ENCODE assay signal across 4 cellular contexts in the genomic region with DNA sequence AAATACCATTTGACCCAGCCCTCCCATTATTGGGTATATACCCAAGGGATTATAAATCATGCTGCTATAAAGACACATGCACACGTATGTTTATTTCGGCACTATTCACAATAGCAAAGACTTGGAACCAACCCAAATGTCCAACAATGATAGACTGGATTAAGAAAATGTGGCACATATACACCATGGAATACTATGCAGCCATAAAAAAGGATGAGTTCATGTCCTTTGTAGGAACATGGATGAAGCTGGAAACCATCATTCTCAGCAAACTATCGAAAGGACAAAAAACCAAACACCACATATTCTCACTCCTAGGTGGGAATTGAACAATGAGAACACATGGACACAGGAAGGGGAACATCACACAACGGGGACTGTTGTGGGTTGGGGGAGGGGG. TPM values are rescaled to one million over a fixed set of nuclear protein-coding genes. Genes with fewer than 3 reads are reported as not detected.
"Had no signal": no experiment of that assay in that cellular context is flagged by ENCODE, and none has a peak within 500 bp of the region (broad histone marks: within the 10 kb centered on the region; RNA-seq: fewer than 3 reads in every experiment).

No MANE protein-coding gene starts in this region.

RNA-seq across cellular contexts. Expression of gene G6PC2, which starts 30.3 kb away (rescaled TPM):
- total RNA-seq: LHCN-M2, M059J, MCF 10A, NCI-H460 had no signal
